ENCODE assay signal across 9 cellular contexts in genomic region chr10:73780966-73781365, GRCh38. TPM values are rescaled to one million over a fixed set of nuclear protein-coding genes. Genes with fewer than 3 reads are reported as not detected.
DNase-seq lines count a peak whose midpoint lies in the region; ATAC-seq and TF ChIP-seq lines count a peak whose summit lies in the region.
"Had no signal": no experiment of that assay in that cellular context is flagged by ENCODE, and none has a peak within 500 bp of the region (broad histone marks: within the 10 kb centered on the region; RNA-seq: fewer than 3 reads in every experiment).

No MANE protein-coding gene starts in this region.

- no peaks in the 10 kb centered on the region for H3K9me3 ChIP-seq in thoracic aorta

- intact Hi-C loops in activated CD4-positive, alpha-beta T cell treated with anti-CD3 and anti-CD28 coated beads, Interleukin-2, amount 10 ng/mL, durations not matched to agents 24 days and 14 days (cut with micrococcal nuclease) = loop anchor here (1.0 kb wide), 2 partner anchors 8 to 37 kb away; partner anchors contain the start of gene SEC24C

- peak overlapping the region; percentile 100 for H3K27ac Mint-ChIP-seq in activated CD4-positive, alpha-beta T cell treated with anti-CD3 and anti-CD28 coated beads, Interleukin-2, amount 10 ng/mL, durations not matched to agents 24 days and 14 days
- H3K27ac Mint-ChIP-seq in activated naive CD4-positive, alpha-beta T cell treated with anti-CD3 and anti-CD28 coated beads, Interleukin-2, amount 50 U/mL, for 72 hours = peak overlapping the region; percentile 88 to 100

- H3K36me3 ChIP-seq in kidney epithelial cell (ENCODE audit: control insufficient read depth, insufficient read depth, low read length) = no peaks in the 10 kb centered on the region
- H3K36me3 ChIP-seq in thoracic aorta = peaks cover 18% of the 10 kb centered on the region

- H3K4me3 ChIP-seq in kidney epithelial cell (ENCODE audit: low read depth, low read length) = peak overlapping the region; percentile 93
- H3K4me3 ChIP-seq in thoracic aorta = peak overlapping the region; percentile 99

- peaks cover 15 to 39% of the 10 kb centered on the region in 2 donors for H3K4me1 ChIP-seq in thoracic aorta (ENCODE audit: control insufficient read depth in 1 of 2, low read depth in 2 of 2)

- H3K27me3 Mint-ChIP-seq in activated CD4-positive, alpha-beta T cell treated with anti-CD3 and anti-CD28 coated beads, Interleukin-2, amount 10 ng/mL, durations not matched to agents 24 days and 14 days = no peaks in the 10 kb centered on the region

- peak overlapping the region; percentile 100 for H3K4me3 Mint-ChIP-seq in activated CD4-positive, alpha-beta T cell treated with anti-CD3 and anti-CD28 coated beads, Interleukin-2, amount 10 ng/mL, durations not matched to agents 24 days and 14 days

- H3K4me1 Mint-ChIP-seq in activated CD4-positive, alpha-beta T cell treated with anti-CD3 and anti-CD28 coated beads, Interleukin-2, amount 10 ng/mL, durations not matched to agents 24 days and 14 days = peaks cover 39% of the 10 kb centered on the region

- ATAC-seq in activated naive CD4-positive, alpha-beta T cell treated with anti-CD3 and anti-CD28 coated beads, Interleukin-2, amount 50 U/mL, for 72 hours = no peak
- no peak for ATAC-seq in thoracic aorta (ENCODE audit: insufficient number of reproducible peaks, low FRiP score, low read depth)
- no peak for ATAC-seq in HG03139 (IDR thresholded peaks at IDR 0.05; ENCODE audit: unreplicated experiment)

- peak overlapping the region; percentile 93 to 98 for H3K27ac ChIP-seq in thoracic aorta

- H3K27me3 ChIP-seq in kidney epithelial cell (ENCODE audit: control insufficient read depth, insufficient read depth, low read length) (no peaks in the 10 kb centered on the region), thoracic aorta (replicated peaks; ENCODE audit: insufficient read depth) (no peaks in the 10 kb centered on the region)

- H3K9me3 Mint-ChIP-seq in activated CD4-positive, alpha-beta T cell treated with anti-CD3 and anti-CD28 coated beads, Interleukin-2, amount 10 ng/mL, durations not matched to agents 24 days and 14 days = no peaks in the 10 kb centered on the region
- H3K9me3 Mint-ChIP-seq in activated naive CD4-positive, alpha-beta T cell treated with anti-CD3 and anti-CD28 coated beads, Interleukin-2, amount 50 U/mL, for 72 hours = no peaks in the 10 kb centered on the region

- TF ChIP-seq CTCF in kidney epithelial cell (IDR thresholded peaks at IDR 0.05; ENCODE audit: insufficient read depth, low read length, poor library complexity, severe bottlenecking) (no peak), thoracic aorta (IDR thresholded peaks at IDR 0.05) (no peak)

- peaks cover 28% of the 10 kb centered on the region for H3K36me3 Mint-ChIP-seq in activated CD4-positive, alpha-beta T cell treated with anti-CD3 and anti-CD28 coated beads, Interleukin-2, amount 10 ng/mL, durations not matched to agents 24 days and 14 days (ENCODE audit: low read depth)
- H3K36me3 Mint-ChIP-seq in activated naive CD4-positive, alpha-beta T cell treated with anti-CD3 and anti-CD28 coated beads, Interleukin-2, amount 50 U/mL, for 72 hours = peaks cover 25 to 26% of the 10 kb centered on the region in 2 donors

- DNase-seq in activated CD4-positive, alpha-beta T cell treated with anti-CD3 and anti-CD28 coated beads, Interleukin-2, amount 10 ng/mL, durations not matched to agents 24 days and 14 days = no peak
- no peak for DNase-seq in activated CD4-positive, alpha-beta T cell treated with anti-CD3 and anti-CD28 coated beads for 1 hour
- no peak for DNase-seq in activated naive CD4-positive, alpha-beta T cell treated with anti-CD3 and anti-CD28 coated beads, Interleukin-2, amount 50 U/mL, for 72 hours (ENCODE audit: low spot score in 2 of 2)
- DNase-seq in kidney epithelial cell (ENCODE audit: low read depth) (no peak), thoracic aorta (ENCODE audit: low spot score) (no peak), C1 segment of cervical spinal cord (lab: John Stamatoyannopoulos, UW) (no peak), putamen (ENCODE audit: low spot score) (no peak)
- DNase-seq: NCI-H226 had no signal

RNA-seq across cellular contexts. Expression of gene CHCHD1, which starts 0.9 kb away (rescaled TPM):
- 34.9 and 37.8 TPM in 2 replicates for total RNA-seq in activated CD4-positive, alpha-beta T cell treated with anti-CD3 and anti-CD28 coated beads, Interleukin-2, amount 10 ng/mL, durations not matched to agents 24 days and 14 days
- 10 to 100 TPM; 26.7 to 28.7 TPM for total RNA-seq in activated naive CD4-positive, alpha-beta T cell treated with anti-CD3 and anti-CD28 coated beads, Interleukin-2, amount 50 U/mL, for 72 hours
- total RNA-seq in kidney epithelial cell (41.8 and 46.8 TPM in 2 replicates), thoracic aorta (10 to 100 TPM; 20.7 to 22.6 TPM)

RNA-seq across cellular contexts. Expression of gene ZSWIM8, which starts 4.4 kb away (rescaled TPM):
- 50.8 and 53.5 TPM in 2 replicates for total RNA-seq in activated CD4-positive, alpha-beta T cell treated with anti-CD3 and anti-CD28 coated beads, Interleukin-2, amount 10 ng/mL, durations not matched to agents 24 days and 14 days
- 100 to 1,000 TPM in 1 of 2 donors, 10 to 100 TPM in 1; 56.7 to 118 TPM for total RNA-seq in activated naive CD4-positive, alpha-beta T cell treated with anti-CD3 and anti-CD28 coated beads, Interleukin-2, amount 50 U/mL, for 72 hours
- total RNA-seq in kidney epithelial cell (66.7 and 90.8 TPM in 2 replicates), thoracic aorta (100 to 1,000 TPM; 126 to 144 TPM)

RNA-seq across cellular contexts. Expression of gene NDST2, which starts 30.4 kb away (rescaled TPM):
- 50.5 and 50.6 TPM in 2 replicates for total RNA-seq in activated CD4-positive, alpha-beta T cell treated with anti-CD3 and anti-CD28 coated beads, Interleukin-2, amount 10 ng/mL, durations not matched to agents 24 days and 14 days
- total RNA-seq in activated naive CD4-positive, alpha-beta T cell treated with anti-CD3 and anti-CD28 coated beads, Interleukin-2, amount 50 U/mL, for 72 hours = 10 to 100 TPM; 66.1 to 76.9 TPM
- total RNA-seq in kidney epithelial cell (30.1 and 35.5 TPM in 2 replicates), thoracic aorta (10 to 100 TPM; 55.0 to 78.2 TPM)

RNA-seq across cellular contexts. Expression of gene SEC24C, which starts 36.8 kb away (rescaled TPM):
- total RNA-seq in activated CD4-positive, alpha-beta T cell treated with anti-CD3 and anti-CD28 coated beads, Interleukin-2, amount 10 ng/mL, durations not matched to agents 24 days and 14 days = 106 TPM in 2 replicates
- 100 to 1,000 TPM; 101 TPM for total RNA-seq in activated naive CD4-positive, alpha-beta T cell treated with anti-CD3 and anti-CD28 coated beads, Interleukin-2, amount 50 U/mL, for 72 hours
- total RNA-seq in kidney epithelial cell (61.0 and 70.9 TPM in 2 replicates), thoracic aorta (10 to 100 TPM; 55.7 to 80.1 TPM)
